ENCODE assay signal across 1 cellular context in genomic region chr12:32302218-32302826, GRCh38.
TF ChIP-seq lines count a peak whose summit lies in the region.

No MANE protein-coding gene starts in this region.

TF ChIP-seq in GM12878, 131 proteins besides CTCF, POLR2A, EP300 and RAD21 (continued from another document):
- TF ChIP-seq ZNF592 (IDR thresholded peaks at IDR 0.05) = peak; percentile 52; the same call in 1 of the 2 replicates
- no peak for TF ChIP-seq TARDBP (IDR thresholded peaks at IDR 0.05; ENCODE audit: borderline replicate concordance)
- TF ChIP-seq DPF2 (IDR thresholded peaks at IDR 0.05) = no peak
- no peak for TF ChIP-seq REST (IDR thresholded peaks at IDR 0.05; ENCODE audit: low read depth, low read length)
- TF ChIP-seq ZNF207 (IDR thresholded peaks at IDR 0.05; ENCODE audit: borderline replicate concordance) = no peak
- TF ChIP-seq GABPA (IDR thresholded peaks at IDR 0.05; ENCODE audit: low read depth) = no peak
- TF ChIP-seq E2F8 (IDR thresholded peaks at IDR 0.05; ENCODE audit: low read depth, partially characterized antibody) = no peak
- peak; percentile 64; the same call in 1 of the 2 replicates for TF ChIP-seq CBX5 (IDR thresholded peaks at IDR 0.05; ENCODE audit: low read depth)
- TF ChIP-seq BHLHE40 (IDR thresholded peaks at IDR 0.05; ENCODE audit: borderline replicate concordance in 1 of 2, low read depth in 2 of 2, low read length in 1 of 2) = 0 out of 4 replicates have a peak, but pooled peaks of 1 of the 2 experiments have one; percentile 26
- TF ChIP-seq SMC3 (IDR thresholded peaks at IDR 0.05; ENCODE audit: borderline replicate concordance, low read length) = peak; percentile 84
- TF ChIP-seq SMARCA5 (IDR thresholded peaks at IDR 0.05) = peak; percentile 44; the same call in 1 of the 2 replicates
